Comparison of ENCODE assay signal across 8 cellular contexts in genomic region chr9:92097997-92098482, GRCh38. TPM values are rescaled to one million over a fixed set of nuclear protein-coding genes. Genes with fewer than 3 reads are reported as not detected.
A peak's percentile ranks its signal among the peaks of the same experiment; 100 is the strongest.
DNase-seq lines count a peak whose midpoint lies in the region; ATAC-seq and TF ChIP-seq lines count a peak whose summit lies in the region.

No MANE protein-coding gene starts in this region.

- ATAC-seq in GM18502 (IDR thresholded peaks at IDR 0.05; ENCODE audit: poor library complexity, unreplicated experiment) (no peak), GM21447 (IDR thresholded peaks at IDR 0.05; ENCODE audit: unreplicated experiment) (no peak)

- H3K27me3 Mint-ChIP-seq in activated CD4-positive, alpha-beta T cell treated with anti-CD3 and anti-CD28 coated beads, Interleukin-2, amount 10 ng/mL, durations not matched to agents 24 days and 14 days = no peaks in the 10 kb centered on the region
- H3K27me3 Mint-ChIP-seq in stimulated activated naive CD8-positive, alpha-beta T cell treated with anti-CD3 and anti-CD28 coated beads, Interleukin-15, Interleukin-2, amounts not matched to agents 100 ng/mL and 50 ng/mL, for 24 hours = no peaks in the 10 kb centered on the region
- no peaks in the 10 kb centered on the region for H3K27me3 Mint-ChIP-seq in neural progenitor cell (ENCODE audit: insufficient read depth, low read depth)

- H3K79me2 ChIP-seq in neural progenitor cell (ENCODE audit: low read depth) = peaks cover 48% of the 10 kb centered on the region

- H3K4me2 ChIP-seq in neural progenitor cell = no peak overlapping the region

- H3K27ac ChIP-seq in neural progenitor cell = no peak overlapping the region

- peaks cover 5% of the 10 kb centered on the region for H3K9me3 Mint-ChIP-seq in activated CD4-positive, alpha-beta T cell treated with anti-CD3 and anti-CD28 coated beads, Interleukin-2, amount 10 ng/mL, durations not matched to agents 24 days and 14 days
- H3K9me3 Mint-ChIP-seq in stimulated activated naive CD8-positive, alpha-beta T cell treated with anti-CD3 and anti-CD28 coated beads, Interleukin-15, Interleukin-2, amounts not matched to agents 100 ng/mL and 50 ng/mL, for 24 hours = peaks cover 4% of the 10 kb centered on the region
- H3K9me3 Mint-ChIP-seq in neural progenitor cell = peaks cover 2% of the 10 kb centered on the region

- peaks cover 7% of the 10 kb centered on the region for H4K20me1 ChIP-seq in neural progenitor cell (ENCODE audit: low read depth)

- no peak overlapping the region for H2AFZ ChIP-seq in neural progenitor cell (replicated peaks)

- no peak overlapping the region for H3K9ac ChIP-seq in neural progenitor cell

- H3K27ac Mint-ChIP-seq in activated CD4-positive, alpha-beta T cell treated with anti-CD3 and anti-CD28 coated beads, Interleukin-2, amount 10 ng/mL, durations not matched to agents 24 days and 14 days = peak overlapping the region; percentile 76
- peak overlapping the region; percentile 72 for H3K27ac Mint-ChIP-seq in stimulated activated naive CD8-positive, alpha-beta T cell treated with anti-CD3 and anti-CD28 coated beads, Interleukin-15, Interleukin-2, amounts not matched to agents 100 ng/mL and 50 ng/mL, for 24 hours
- no peak overlapping the region for H3K27ac Mint-ChIP-seq in neural progenitor cell

- H3K4me3 ChIP-seq in neural progenitor cell = no peak overlapping the region

- intact Hi-C loops in activated CD4-positive, alpha-beta T cell treated with anti-CD3 and anti-CD28 coated beads, Interleukin-2, amount 10 ng/mL, durations not matched to agents 24 days and 14 days (cut with micrococcal nuclease) = no loop called here

- H3K27me3 ChIP-seq in neural progenitor cell = no peaks in the 10 kb centered on the region

- H3K9me3 ChIP-seq in neural progenitor cell (ENCODE audit: low read depth) = no peaks in the 10 kb centered on the region

- H3K36me3 ChIP-seq in neural progenitor cell = no peaks in the 10 kb centered on the region

- peak overlapping the region; percentile 56 for H3K4me3 Mint-ChIP-seq in activated CD4-positive, alpha-beta T cell treated with anti-CD3 and anti-CD28 coated beads, Interleukin-2, amount 10 ng/mL, durations not matched to agents 24 days and 14 days
- H3K4me3 Mint-ChIP-seq in stimulated activated naive CD8-positive, alpha-beta T cell treated with anti-CD3 and anti-CD28 coated beads, Interleukin-15, Interleukin-2, amounts not matched to agents 100 ng/mL and 50 ng/mL, for 24 hours = peak overlapping the region; percentile 30
- no peak overlapping the region for H3K4me3 Mint-ChIP-seq in neural progenitor cell

- no peak for TF ChIP-seq CTCF in neural progenitor cell (IDR thresholded peaks at IDR 0.05)

- peak; percentile 37 for DNase-seq in CD1c-positive myeloid dendritic cell (ENCODE audit: extremely low spot score)
- DNase-seq in activated CD4-positive, alpha-beta T cell treated with anti-CD3 and anti-CD28 coated beads, Interleukin-2, amount 10 ng/mL, durations not matched to agents 24 days and 14 days = peak; percentile 87
- peak; percentile 78 for DNase-seq in ecto neural progenitor cell (ENCODE audit: low spot score)
- peak; percentile 67 for DNase-seq in medulla oblongata (ENCODE audit: extremely low spot score)
- no peak for DNase-seq in neural progenitor cell (ENCODE audit: low spot score)

- H3K4me1 ChIP-seq in neural progenitor cell = no peaks in the 10 kb centered on the region

- peaks cover 47% of the 10 kb centered on the region for H3K36me3 Mint-ChIP-seq in activated CD4-positive, alpha-beta T cell treated with anti-CD3 and anti-CD28 coated beads, Interleukin-2, amount 10 ng/mL, durations not matched to agents 24 days and 14 days (ENCODE audit: low read depth)
- H3K36me3 Mint-ChIP-seq in stimulated activated naive CD8-positive, alpha-beta T cell treated with anti-CD3 and anti-CD28 coated beads, Interleukin-15, Interleukin-2, amounts not matched to agents 100 ng/mL and 50 ng/mL, for 24 hours (ENCODE audit: low read depth) = peaks cover 48% of the 10 kb centered on the region
- peaks cover 25% of the 10 kb centered on the region for H3K36me3 Mint-ChIP-seq in neural progenitor cell

- H3F3A ChIP-seq in neural progenitor cell (ENCODE audit: low read depth) = peaks cover 3% of the 10 kb centered on the region

- peaks cover 47% of the 10 kb centered on the region for H3K4me1 Mint-ChIP-seq in activated CD4-positive, alpha-beta T cell treated with anti-CD3 and anti-CD28 coated beads, Interleukin-2, amount 10 ng/mL, durations not matched to agents 24 days and 14 days
- H3K4me1 Mint-ChIP-seq in stimulated activated naive CD8-positive, alpha-beta T cell treated with anti-CD3 and anti-CD28 coated beads, Interleukin-15, Interleukin-2, amounts not matched to agents 100 ng/mL and 50 ng/mL, for 24 hours (ENCODE audit: low read depth) = peaks cover 37% of the 10 kb centered on the region
- no peaks in the 10 kb centered on the region for H3K4me1 Mint-ChIP-seq in neural progenitor cell

RNA-seq across cellular contexts. Expression of gene SPTLC1, which starts 17.2 kb away (rescaled TPM):
- 62.5 and 64.9 TPM in 2 replicates for total RNA-seq in activated CD4-positive, alpha-beta T cell treated with anti-CD3 and anti-CD28 coated beads, Interleukin-2, amount 10 ng/mL, durations not matched to agents 24 days and 14 days
- 86.3 and 119 TPM in 2 replicates for total RNA-seq in neural progenitor cell (ENCODE audit: low replicate concordance)
